19 cellular contexts compared by ENCODE assay signal in genomic region chr18:64240301-64240700, GRCh38.
"Had no signal": no experiment of that assay in that cellular context is flagged by ENCODE, and none has a peak within 500 bp of the region (broad histone marks: within the 10 kb centered on the region; RNA-seq: fewer than 3 reads in every experiment).

No MANE protein-coding gene starts in this region.

- DNase-seq: KBM-7, MV-4-11, NCI-H1048, NCI-H1105, NCI-H1417, NCI-H1436 treated with DMSO at 0.1 percent for 48 hours, NCI-H1694, NCI-H1930, NCI-H2081, NCI-H2227 treated with DMSO at 0.1 percent for 48 hours, NCI-H524, NCI-H526 treated with DMSO at 0.1 percent for 48 hours, NCI-H774, PC-3, SHP77, SK-N-SH, SW 1271 had no signal

- ATAC-seq: Panc1, PC-3 had no signal

- H3K9me2 ChIP-seq: SK-N-SH had no signal

- H3K4me2 ChIP-seq: SK-N-SH had no signal

- H3K27ac ChIP-seq: RWPE1 had no signal
